ENCODE assay signal across 20 cellular contexts in genomic region chr3:12828751-12829150, GRCh38. TPM values are rescaled to one million over a fixed set of nuclear protein-coding genes. Genes with fewer than 3 reads are reported as not detected.
DNase-seq lines count a peak whose midpoint lies in the region; ATAC-seq, FAIRE-seq and TF ChIP-seq lines count a peak whose summit lies in the region.
"Had no signal": no experiment of that assay in that cellular context is flagged by ENCODE, and none has a peak within 500 bp of the region (broad histone marks: within the 10 kb centered on the region; RNA-seq: fewer than 3 reads in every experiment).

No MANE protein-coding gene starts in this region.

- DNase-seq in A549 (ENCODE audit: low read depth in 1 of 2, low spot score in 1 of 2) (no peak), ELR (ENCODE audit: low read depth) (peak; percentile 45), epithelial cell of prostate (ENCODE audit: low read depth, low spot score) (no peak), endothelial cell (ENCODE audit: low spot score) (no peak), globus pallidus (ENCODE audit: low spot score) (no peak), HTR-8/SVneo (ENCODE audit: insufficient read length, low spot score) (no peak)
- DNase-seq: ACHN; BE2C; C1 segment of cervical spinal cord; Caco-2; CD4-positive, CD25-positive, alpha-beta regulatory T cell; GF-D8; GOT3; H7; HFFc6 had no signal

- no peak for TF ChIP-seq EP300 in A549 (IDR thresholded peaks at IDR 0.05)

- peaks cover 24% of the 10 kb centered on the region for H3K4me1 ChIP-seq in A549
- H3K4me1 ChIP-seq: BE2C, Caco-2 had no signal

- peaks cover 12% of the 10 kb centered on the region for H3K4me1 Mint-ChIP-seq in endothelial cell (ENCODE audit: unreplicated experiment)

- TF ChIP-seq RAD21 in A549 (conservative IDR thresholded peaks at IDR 0.05 in 1 of 2, IDR thresholded peaks at IDR 0.05 in 1 of 2) = no peak

- H3K9me3 ChIP-seq in A549 = no peaks in the 10 kb centered on the region
- H3K9me3 ChIP-seq: BE2C, Caco-2 had no signal

- ATAC-seq in A549 = no peak
- ATAC-seq: HCT116 had no signal

- POLR2A ChIA-PET in A549 (lab: Yijun Ruan, JAX) = interaction anchor here (1.4 kb wide), 1 partner anchor 13 kb away, joined by 3 read pairs; the partner anchor contains the start of gene RPL32

- H3K27me3 Mint-ChIP-seq in endothelial cell (ENCODE audit: unreplicated experiment) = no peaks in the 10 kb centered on the region
- H3K27me3 Mint-ChIP-seq: CD4-positive, CD25-positive, alpha-beta regulatory T cell; IgD-negative memory B cell had no signal

- WGBS in A549 (ENCODE audit: missing lambda C conversion rate) = 42% methylated on average over 4 of the region's 4 CpGs

- H3K27ac ChIP-seq in A549 (no peak overlapping the region), VCaP (peak overlapping the region; percentile 24; the same call in 1 of the 2 replicates), epithelial cell of prostate (peak overlapping the region; percentile 91)
- H3K27ac ChIP-seq: HL-60 had no signal

- peaks cover 9% of the 10 kb centered on the region for H3K36me3 Mint-ChIP-seq in endothelial cell (ENCODE audit: low read depth, unreplicated experiment)
- H3K36me3 Mint-ChIP-seq: IgD-negative memory B cell had no signal

- no peak overlapping the region for H3K4me3 Mint-ChIP-seq in endothelial cell (ENCODE audit: unreplicated experiment)
- H3K4me3 Mint-ChIP-seq: CD4-positive, CD25-positive, alpha-beta regulatory T cell; HFFc6; IgD-negative memory B cell had no signal

- H3K9me3 Mint-ChIP-seq in endothelial cell (ENCODE audit: unreplicated experiment) = no peaks in the 10 kb centered on the region
- H3K9me3 Mint-ChIP-seq: CD4-positive, CD25-positive, alpha-beta regulatory T cell; HFFc6 had no signal

- H3K4me2 ChIP-seq in A549 = 0 out of 3 replicates have a peak overlapping the region, but pooled peaks have one; percentile 3

- no peak for TF ChIP-seq POLR2A in A549 (IDR thresholded peaks at IDR 0.05; ENCODE audit: low read length)

- TF ChIP-seq CTCF in A549 (IDR thresholded peaks at IDR 0.05) (no peak), VCaP (conservative IDR thresholded peaks at IDR 0.05) (no peak), endothelial cell (IDR thresholded peaks at IDR 0.05; ENCODE audit: unreplicated experiment) (no peak)

- no peak overlapping the region for H3K4me3 ChIP-seq in A549

- FAIRE-seq in A549 (lab: Jason Lieb, UNC) (no peak), HTR-8/SVneo (lab: Jason Lieb, UNC) (no peak)
- FAIRE-seq: D721Med had no signal

- H3K27ac Mint-ChIP-seq in endothelial cell (ENCODE audit: unreplicated experiment) = no peak overlapping the region
- H3K27ac Mint-ChIP-seq: CD4-positive, CD25-positive, alpha-beta regulatory T cell had no signal

- CTCF ChIA-PET in A549 (lab: Yijun Ruan, JAX) = interaction anchor here (2.4 to 5.5 kb wide), 4 partner anchors 11 to 122 kb away, joined by 10 to 47 read pairs (median 12); partner anchors contain the start of gene RPL32

TF ChIP-seq in A549, 52 proteins besides CTCF, POLR2A, EP300 and RAD21:
- TF ChIP-seq ZFP36 (IDR thresholded peaks at IDR 0.05; ENCODE audit: borderline replicate concordance, partially characterized antibody) (no peak), HDAC2 (IDR thresholded peaks at IDR 0.05) (no peak), FOSB (CRISPR knock-in tag; IDR thresholded peaks at IDR 0.05) (no peak), JUNB (IDR thresholded peaks at IDR 0.05) (no peak), RCOR1 (IDR thresholded peaks at IDR 0.05; ENCODE audit: low read depth, low read length) (no peak), BHLHE40 (IDR thresholded peaks at IDR 0.05; ENCODE audit: low read depth, low read length) (no peak), ZC3H11A (IDR thresholded peaks at IDR 0.05) (no peak), HES2 (IDR thresholded peaks at IDR 0.05) (no peak), FOSL2 (IDR thresholded peaks at IDR 0.05) (no peak), FOSL2 (CRISPR knock-in tag; IDR thresholded peaks at IDR 0.05) (no peak), RNF2 (IDR thresholded peaks at IDR 0.05; ENCODE audit: borderline replicate concordance, low read depth) (no peak), CBX2 (IDR thresholded peaks at IDR 0.05; ENCODE audit: borderline replicate concordance, low read depth) (no peak), NPAS2 (CRISPR knock-in tag; IDR thresholded peaks at IDR 0.05; ENCODE audit: borderline replicate concordance) (no peak), NFE2L2 (conservative IDR thresholded peaks at IDR 0.05; ENCODE audit: low read length) (no peak), NR3C1 (IDR thresholded peaks at IDR 0.05) (no peak), EHMT2 (IDR thresholded peaks at IDR 0.05; ENCODE audit: low read depth) (no peak), GATA3 (IDR thresholded peaks at IDR 0.05; ENCODE audit: borderline replicate concordance) (no peak), JUN (IDR thresholded peaks at IDR 0.05) (no peak), CBX8 (IDR thresholded peaks at IDR 0.05) (no peak), CHD4 (IDR thresholded peaks at IDR 0.05; ENCODE audit: borderline replicate concordance) (no peak)
- TF ChIP-seq, protein P1, sequence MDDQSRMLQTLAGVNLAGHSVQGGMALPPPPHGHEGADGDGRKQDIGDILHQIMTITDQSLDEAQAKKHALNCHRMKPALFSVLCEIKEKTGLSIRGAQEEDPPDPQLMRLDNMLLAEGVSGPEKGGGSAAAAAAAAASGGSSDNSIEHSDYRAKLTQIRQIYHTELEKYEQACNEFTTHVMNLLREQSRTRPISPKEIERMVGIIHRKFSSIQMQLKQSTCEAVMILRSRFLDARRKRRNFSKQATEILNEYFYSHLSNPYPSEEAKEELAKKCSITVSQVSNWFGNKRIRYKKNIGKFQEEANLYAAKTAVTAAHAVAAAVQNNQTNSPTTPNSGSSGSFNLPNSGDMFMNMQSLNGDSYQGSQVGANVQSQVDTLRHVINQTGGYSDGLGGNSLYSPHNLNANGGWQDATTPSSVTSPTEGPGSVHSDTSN (IDR thresholded peaks at IDR 0.05) = no peak

RNA-seq across cellular contexts. Expression of gene RPL32, which starts 12.6 kb away (rescaled TPM):
- polyA plus RNA-seq in A549 (2011; rRNA removed) = 2,852 and 3,429 TPM in 2 replicates
- 2,068 and 2,204 TPM in 2 replicates for polyA plus RNA-seq in A549 (2012; cell fraction: cytosol; rRNA removed)
- 454 and 476 TPM in 2 replicates for polyA plus RNA-seq in A549 (2012; cell fraction: nucleus; rRNA removed)
- 2,144 to 2,316 TPM (median 2,167 TPM) in 3 replicates for polyA plus RNA-seq in A549 (2017; fragmentation: RNase III; extraction: RNeasy Plus Mini Kit Qiagen cat#74134 plus additional on column Dnase treatment)
- polyA minus RNA-seq in A549 (2011; rRNA and poly(A)+ RNA removed) = 916 and 1,159 TPM in 2 replicates
- 1,571 TPM for total RNA-seq in endothelial cell (ENCODE audit: unreplicated experiment)

RNA-seq across cellular contexts. Expression of gene CAND2, which starts 32.3 kb away (rescaled TPM):
- 0.72 and 0.91 TPM in 2 replicates for polyA plus RNA-seq in A549 (2011; rRNA removed)
- polyA plus RNA-seq in A549 (2012; cell fraction: cytosol; rRNA removed) = 0.79 and 1.1 TPM in 2 replicates
- polyA plus RNA-seq in A549 (2012; cell fraction: nucleus; rRNA removed) = 2.3 and 3.1 TPM in 2 replicates
- 0.67 to 1.0 TPM (median 0.84 TPM) in 3 replicates for polyA plus RNA-seq in A549 (2017; fragmentation: RNase III; extraction: RNeasy Plus Mini Kit Qiagen cat#74134 plus additional on column Dnase treatment)
- 1.4 and 4.9 TPM in 2 replicates for polyA minus RNA-seq in A549 (2011; rRNA and poly(A)+ RNA removed)
- total RNA-seq in endothelial cell (ENCODE audit: unreplicated experiment) = 1.8 TPM
- total RNA-seq: Caco-2 had no signal

Comparison
In these comparisons a context has a peak if more than half of its experiments do, and no peak if none do; other contexts are left out.
1. H3K27ac ChIP-seq: peak in VCaP (single experiment) and epithelial cell of prostate (single experiment); none in A549 (0 of 2).